In the genomic region with DNA sequence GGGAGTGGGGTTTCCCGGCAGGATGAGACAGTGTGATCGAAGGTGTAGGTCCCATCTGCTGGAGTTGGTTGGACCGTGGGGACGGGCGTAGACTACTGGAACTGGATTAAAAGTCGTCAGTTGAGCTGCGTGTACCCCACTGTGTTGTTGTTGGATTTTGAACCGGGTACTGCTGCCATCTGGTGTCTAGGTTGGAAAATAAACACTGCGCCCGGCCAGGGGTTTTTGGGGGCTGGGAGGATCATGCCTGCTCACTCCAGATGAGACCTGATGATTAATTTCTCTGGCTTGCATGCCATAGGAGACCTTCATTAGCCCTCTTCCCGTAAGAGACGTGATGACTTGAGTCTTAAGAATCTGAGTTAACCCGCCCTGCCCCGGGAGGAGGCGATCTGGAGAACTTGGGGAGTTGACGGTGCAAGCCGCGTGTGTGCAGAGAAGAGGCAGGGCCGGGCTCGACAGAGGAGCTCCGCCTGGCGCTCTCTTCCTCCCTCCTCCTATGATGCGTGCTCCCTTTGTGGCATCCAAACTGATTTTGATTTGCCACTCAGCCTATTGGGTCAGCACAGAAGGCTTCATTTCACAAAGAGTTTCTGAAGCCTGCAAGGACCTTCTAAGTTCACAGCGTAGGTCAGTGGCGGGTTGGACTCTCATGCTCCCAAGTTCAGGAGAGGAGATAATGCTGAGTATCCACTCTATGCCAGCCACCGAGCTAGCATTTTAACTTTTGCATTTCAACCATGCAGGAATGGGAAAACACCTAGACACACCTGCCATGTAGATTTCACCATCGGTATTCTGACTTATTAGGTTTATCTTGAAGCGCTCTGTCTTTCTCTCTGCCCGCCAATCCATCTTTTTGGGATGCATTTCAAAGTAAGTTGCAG, we compare ENCODE assay signal across 8 cellular contexts. TPM values are rescaled to one million over a fixed set of nuclear protein-coding genes. Genes with fewer than 3 reads are reported as not detected.
DNase-seq lines count a peak whose midpoint lies in the region; ATAC-seq and TF ChIP-seq lines count a peak whose summit lies in the region.

No MANE protein-coding gene starts in this region.

- peak overlapping the region; percentile 74 for H4K5ac ChIP-seq in IMR-90 (ENCODE audit: low read depth, low read length)

- H3K79me1 ChIP-seq in IMR-90 (ENCODE audit: low read depth in 1 of 2, low read length in 2 of 2) = peaks cover 0 to 59% of the 10 kb centered on the region in 2 experiments; a peak in 2 of 4 replicates

- peak overlapping the region; percentile 93 for H2BK5ac ChIP-seq in IMR-90 (ENCODE audit: low read depth, low read length, poor library complexity, severe bottlenecking)

- TF ChIP-seq CTCF in IMR-90 (conservative IDR thresholded peaks at IDR 0.05; ENCODE audit: low read depth, low read length) = peak; percentile 86
- TF ChIP-seq CTCF in ascending aorta (IDR thresholded peaks at IDR 0.05) = peak; percentile 60 to 65 (median 64)
- TF ChIP-seq CTCF in right atrium auricular region (IDR thresholded peaks at IDR 0.05) = peak in 1 of 2 donors; percentile 69

- ATAC-seq in IMR-90 (ENCODE audit: low read depth) (peak; percentile 82), HG03571 (IDR thresholded peaks at IDR 0.05; ENCODE audit: unreplicated experiment) (no peak), HG03025 (IDR thresholded peaks at IDR 0.05; ENCODE audit: low FRiP score, unreplicated experiment) (no peak)

- peak overlapping the region; percentile 85 for H3K9ac ChIP-seq in IMR-90 (ENCODE audit: low read depth, low read length)

- H3K36me3 Mint-ChIP-seq in T-helper 2 cell treated with Interferon-gamma antibody and Interleukin-4, amounts not matched to agents 5 μg/mL and 100 μg/mL, for 36 hours (ENCODE audit: low read depth) = peaks cover 48% of the 10 kb centered on the region

- H3K9me1 ChIP-seq in IMR-90 (ENCODE audit: insufficient read depth, low read length) = peaks cover 9% of the 10 kb centered on the region

- H2BK120ac ChIP-seq in IMR-90 (ENCODE audit: low read depth, low read length) = peak overlapping the region; percentile 94

- peaks cover 51% of the 10 kb centered on the region for H3K4me1 Mint-ChIP-seq in T-helper 2 cell treated with Interferon-gamma antibody and Interleukin-4, amounts not matched to agents 5 μg/mL and 100 μg/mL, for 36 hours (ENCODE audit: low read depth)

- peak overlapping the region; percentile 84 for H2AFZ ChIP-seq in IMR-90 (replicated peaks; ENCODE audit: low read length, poor library complexity)

- peak overlapping the region; percentile 85; the same call in 2 of the 3 replicates for H2BK15ac ChIP-seq in IMR-90 (ENCODE audit: low read depth, low read length)

- no TSS peak for BruUV-seq in IMR-90 (replicated peaks; lab: Mats Ljungman, UMichigan)

- peak overlapping the region; percentile 98 for H2AK9ac ChIP-seq in IMR-90 (replicated peaks; ENCODE audit: low read depth, low read length, poor library complexity)

- no peaks in the 10 kb centered on the region for H3K27me3 ChIP-seq in IMR-90 (ENCODE audit: control insufficient read depth, insufficient read depth, low read length)
- no peaks in the 10 kb centered on the region for H3K27me3 ChIP-seq in ascending aorta
- no peaks in the 10 kb centered on the region for H3K27me3 ChIP-seq in right atrium auricular region

- H3K9me3 Mint-ChIP-seq in T-helper 2 cell treated with Interferon-gamma antibody and Interleukin-4, amounts not matched to agents 5 μg/mL and 100 μg/mL, for 36 hours = no peaks in the 10 kb centered on the region

- H3K14ac ChIP-seq in IMR-90 (replicated peaks; ENCODE audit: low read depth, low read length) = peak overlapping the region; percentile 90

- dilution Hi-C loops in IMR-90 (cut with HindIII; ENCODE audit: low sequenced_read_pairs, unreplicated experiment) = no loop called here

- intact Hi-C loops in IMR-90 (cut with micrococcal nuclease) = loop anchor here (1.0 to 2.0 kb wide), 4 partner anchors 40 to 119 kb away; a partner anchor contains a TSS
- intact Hi-C loops in ascending aorta (cut with DNase I) = loop anchor here (1.0 to 5.0 kb wide), 6 partner anchors 40 to 187 kb away; a partner anchor contains a TSS

- CTCF ChIA-PET in IMR-90 (lab: Yijun Ruan, JAX) = interaction anchor here (0.5 to 4.6 kb wide), 11 partner anchors 23 to 130 kb away, joined by 3 to 30 read pairs (median 3); no protein-coding TSS in a partner anchor

- H3K4me3 ChIP-seq in IMR-90 (ENCODE audit: insufficient read depth, low read depth, low read length) (peak overlapping the region; percentile 13), ascending aorta (peak overlapping the region; percentile 43 to 76), right atrium auricular region (peak overlapping the region; percentile 12 to 64)

- peak overlapping the region; percentile 92 for H4K91ac ChIP-seq in IMR-90 (ENCODE audit: insufficient read depth, low read depth, low read length)

- peaks cover 35% of the 10 kb centered on the region for H4K20me1 ChIP-seq in IMR-90 (ENCODE audit: insufficient read depth, low read length)

- H3K9me3 ChIP-seq in IMR-90 (ENCODE audit: control insufficient read depth, insufficient read depth, low read length) (no peaks in the 10 kb centered on the region), ascending aorta (no peaks in the 10 kb centered on the region), right atrium auricular region (no peaks in the 10 kb centered on the region)

- peaks cover 1% of the 10 kb centered on the region; the same call in 1 of the 2 replicates for H3K36me3 ChIP-seq in IMR-90 (ENCODE audit: control insufficient read depth, insufficient read depth, low read length)
- no peaks in the 10 kb centered on the region for H3K36me3 ChIP-seq in ascending aorta
- no peaks in the 10 kb centered on the region for H3K36me3 ChIP-seq in right atrium auricular region

- TF ChIP-seq RAD21 in IMR-90 (IDR thresholded peaks at IDR 0.05; ENCODE audit: low read length) = peak; percentile 83

- H4K8ac ChIP-seq in IMR-90 (ENCODE audit: low read depth in 2 of 2, low read length in 2 of 2) = peak overlapping the region; percentile 82 to 96; a peak in 3 of 4 replicates

- 19% methylated on average over 16 of the region's 29 CpGs; no CpG with 5 or more reads in 1 of the 2 experiments for WGBS in IMR-90 (ENCODE audit: extremely low coverage in 2 of 2, insufficient read length in 1 of 2), 2 experiments

- peak; percentile 46; the same call in 1 of the 2 replicates for TF ChIP-seq POLR2A in IMR-90 (IDR thresholded peaks at IDR 0.05; ENCODE audit: low read depth, low read length)

- H2BK20ac ChIP-seq in IMR-90 (ENCODE audit: low read depth, low read length) = peak overlapping the region; percentile 92

- POLR2A ChIA-PET in IMR-90 (lab: Charles Lee; ENCODE audit: unreplicated experiment) = interaction anchor here (0.5 to 2.3 kb wide), 9 partner anchors 20 to 102 kb away, joined by 3 to 10 read pairs (median 4); no protein-coding TSS in a partner anchor

- peak overlapping the region; percentile 98 for H3K4ac ChIP-seq in IMR-90 (ENCODE audit: low read depth, low read length)

- peaks cover 38% of the 10 kb centered on the region for H3K4me1 ChIP-seq in IMR-90 (ENCODE audit: control insufficient read depth, insufficient read depth, low read length)
- peaks cover 18 to 22% of the 10 kb centered on the region in 2 donors for H3K4me1 ChIP-seq in ascending aorta
- peaks cover 0 to 26% of the 10 kb centered on the region in 2 donors for H3K4me1 ChIP-seq in right atrium auricular region

- no peaks in the 10 kb centered on the region for H3K27me3 Mint-ChIP-seq in T-helper 2 cell treated with Interferon-gamma antibody and Interleukin-4, amounts not matched to agents 5 μg/mL and 100 μg/mL, for 36 hours (ENCODE audit: low read depth)

- H3K27ac ChIP-seq in IMR-90 (ENCODE audit: insufficient read depth, low read length) = peak overlapping the region; percentile 91
- peak overlapping the region; percentile 64 to 73 for H3K27ac ChIP-seq in ascending aorta
- peak overlapping the region in 1 of 2 donors; percentile 23 for H3K27ac ChIP-seq in right atrium auricular region

- H3K18ac ChIP-seq in IMR-90 (ENCODE audit: low read depth, low read length) = peak overlapping the region; percentile 56

- H3K4me2 ChIP-seq in IMR-90 (ENCODE audit: low read depth, low read length) = peak overlapping the region; percentile 67

- H3K56ac ChIP-seq in IMR-90 (ENCODE audit: extremely low read depth, insufficient read depth, low read length) = peak overlapping the region; percentile 94

- peak overlapping the region; percentile 95 for H2AK5ac ChIP-seq in IMR-90 (ENCODE audit: low read depth, low read length)

- H3K27ac Mint-ChIP-seq in T-helper 2 cell treated with Interferon-gamma antibody and Interleukin-4, amounts not matched to agents 5 μg/mL and 100 μg/mL, for 36 hours = peak overlapping the region; percentile 82

- peak overlapping the region; percentile 99 for H3K23ac ChIP-seq in IMR-90 (ENCODE audit: low read depth, low read length)

- in situ Hi-C loops in IMR-90 (cut with MboI; ENCODE audit: low sequenced_read_pairs) = loop anchor here (5.0 kb wide), 2 partner anchors 40 to 105 kb away; no protein-coding TSS in a partner anchor

- DNase-seq in DMS 273 (lab: John Stamatoyannopoulos, UW; ENCODE audit: unreplicated experiment) (peak; percentile 74), IMR-90 (peak; percentile 100), ascending aorta (ENCODE audit: low spot score in 2 of 2) (peak; percentile 52 to 94), right atrium auricular region (ENCODE audit: low spot score) (peak; percentile 80), renal cortical epithelial cell (ENCODE audit: low read depth) (peak; percentile 99)
- DNase-seq in T-helper 2 cell treated with Interferon-gamma antibody and Interleukin-4, amounts not matched to agents 5 μg/mL and 100 μg/mL, for 36 hours (ENCODE audit: low spot score) = peak; percentile 72

- peak overlapping the region; percentile 88 for H3K4me3 Mint-ChIP-seq in T-helper 2 cell treated with Interferon-gamma antibody and Interleukin-4, amounts not matched to agents 5 μg/mL and 100 μg/mL, for 36 hours

RNA-seq across cellular contexts. Expression of a gene that starts 2.7 kb away (rescaled TPM):
- total RNA-seq in IMR-90 (2012; rRNA removed) = 57.4 and 70.3 TPM in 2 replicates
- 47.4 and 49.2 TPM in 2 replicates for polyA plus RNA-seq in IMR-90 (2012; rRNA removed)
- polyA plus RNA-seq in IMR-90 (2012; cell fraction: cytosol; rRNA removed) = 32.5 and 35.1 TPM in 2 replicates
- polyA plus RNA-seq in IMR-90 (2012; cell fraction: nucleus; rRNA removed; ENCODE audit: low replicate concordance) = 42.0 and 73.3 TPM in 2 replicates
- total RNA-seq in ascending aorta = 0.32 TPM
- total RNA-seq in right atrium auricular region = under 1 TPM; 0.28 to 0.33 TPM
- total RNA-seq in renal cortical epithelial cell = 18.0 and 26.2 TPM in 2 replicates

RNA-seq across cellular contexts. Expression of a gene that starts 9.3 kb away (rescaled TPM):
- total RNA-seq in IMR-90 (2012; rRNA removed) (not detected in 2 replicates), ascending aorta (8.6 TPM), right atrium auricular region (not detected), renal cortical epithelial cell (not detected in 2 replicates)
- polyA plus RNA-seq in IMR-90 (2012; rRNA removed) = not detected in 2 replicates
- not detected in 2 replicates for polyA plus RNA-seq in IMR-90 (2012; cell fraction: cytosol; rRNA removed)
- polyA plus RNA-seq in IMR-90 (2012; cell fraction: nucleus; rRNA removed; ENCODE audit: low replicate concordance) = 0.04 and 0.09 TPM in 2 replicates

RNA-seq across cellular contexts. Expression of a gene that starts 44.6 kb away (rescaled TPM):
- total RNA-seq in IMR-90 (2012; rRNA removed) (246 and 289 TPM in 2 replicates), ascending aorta (84.3 TPM), right atrium auricular region (10 to 100 TPM; 23.3 to 27.2 TPM), renal cortical epithelial cell (348 and 378 TPM in 2 replicates)
- polyA plus RNA-seq in IMR-90 (2012; rRNA removed) = 147 and 170 TPM in 2 replicates
- 125 and 358 TPM in 2 replicates for polyA plus RNA-seq in IMR-90 (2012; cell fraction: cytosol; rRNA removed)
- polyA plus RNA-seq in IMR-90 (2012; cell fraction: nucleus; rRNA removed; ENCODE audit: low replicate concordance) = 67.4 and 161 TPM in 2 replicates

RNA-seq across cellular contexts. Expression of a gene that starts 56.9 kb away (rescaled TPM):
- total RNA-seq in IMR-90 (2012; rRNA removed) (5.0 TPM in 2 replicates), ascending aorta (46.0 TPM), right atrium auricular region (10 to 100 TPM; 17.6 to 26.0 TPM), renal cortical epithelial cell (8.7 and 47.0 TPM in 2 replicates)
- polyA plus RNA-seq in IMR-90 (2012; rRNA removed) = 17.9 and 20.8 TPM in 2 replicates
- 9.5 and 17.5 TPM in 2 replicates for polyA plus RNA-seq in IMR-90 (2012; cell fraction: cytosol; rRNA removed)
- 37.9 and 61.0 TPM in 2 replicates for polyA plus RNA-seq in IMR-90 (2012; cell fraction: nucleus; rRNA removed; ENCODE audit: low replicate concordance)

Comparison
In these comparisons a context has a peak if more than half of its experiments do, and no peak if none do; other contexts are left out.
1. RNA of a gene that starts 2.7 kb away (total RNA-seq): 57.4 to 70.3 TPM in IMR-90 and 18.0 to 26.2 TPM in renal cortical epithelial cell; 0.28 to 0.33 TPM in right atrium auricular region and 0.32 TPM in ascending aorta (single experiment); every median in the first group is over 10 times any median in the second.
2. Peak in every context shown above with its lines, with median percentiles within 50 percentile points of each other: DNase-seq and H3K4me3 ChIP-seq.